In the genomic region with DNA sequence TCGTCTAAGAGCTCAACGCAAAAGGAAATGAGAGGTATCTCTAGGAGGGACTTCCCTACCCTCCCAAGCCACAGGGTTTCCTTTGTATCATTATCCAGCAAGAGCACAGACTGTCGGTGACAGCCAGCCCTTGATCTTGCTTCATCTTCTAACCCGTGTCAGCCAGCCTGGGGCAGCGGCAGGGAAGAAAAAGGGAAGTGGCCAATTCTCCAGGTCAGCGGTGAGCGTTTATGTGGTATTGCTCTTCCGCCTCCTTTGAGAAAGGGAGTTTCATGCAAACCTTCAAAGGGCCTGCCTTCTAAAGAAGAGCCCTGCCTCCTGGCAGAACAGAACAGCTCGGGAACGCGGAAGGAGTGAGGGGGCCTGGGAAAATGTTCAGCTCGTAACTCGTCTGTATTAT, we compare ENCODE assay signal across 8 cellular contexts. TPM values are rescaled to one million over a fixed set of nuclear protein-coding genes. Genes with fewer than 3 reads are reported as not detected.
A peak's percentile ranks its signal among the peaks of the same experiment; 100 is the strongest.
DNase-seq lines count a peak whose midpoint lies in the region; ATAC-seq and TF ChIP-seq lines count a peak whose summit lies in the region.

No MANE protein-coding gene starts in this region.

- no peak for TF ChIP-seq CTCF in natural killer cell (IDR thresholded peaks at IDR 0.05)

- no peak overlapping the region for H3K4me3 Mint-ChIP-seq in natural killer cell

- peak; percentile 70 for ATAC-seq in GM18519 (IDR thresholded peaks at IDR 0.05; ENCODE audit: low FRiP score, unreplicated experiment)
- peak; percentile 57 for ATAC-seq in HG02571 (IDR thresholded peaks at IDR 0.05; ENCODE audit: unreplicated experiment)
- ATAC-seq in natural killer cell, result peak in 2 of 3 donors; percentile 54 to 85

- H3K27me3 Mint-ChIP-seq in natural killer cell (ENCODE audit: low read depth in 2 of 2), result peaks cover 37 to 68% of the 10 kb centered on the region in 2 donors

- intact Hi-C loops in natural killer cell (cut with micrococcal nuclease), result no loop called here

- H3K9me3 Mint-ChIP-seq in natural killer cell, result no peaks in the 10 kb centered on the region

- peak; percentile 98 for DNase-seq in MV-4-11 (lab: John Stamatoyannopoulos, UW)
- DNase-seq in natural killer cell, result no peak
- DNase-seq in LoVo (ENCODE audit: low spot score), result no peak
- DNase-seq in kidney tubule cell (ENCODE audit: low spot score), result no peak
- no peak for DNase-seq in SHP77 treated with DMSO at 0.1 percent for 48 hours (lab: John Stamatoyannopoulos, UW)
- DNase-seq in activated T-cell treated with anti-CD3 and anti-CD28 coated beads, Interleukin-2, amount 50 U/mL, for 1 hour, result no peak

- no peak overlapping the region for H3K27ac Mint-ChIP-seq in natural killer cell

- H3K4me1 Mint-ChIP-seq in natural killer cell, result peaks cover 29 to 33% of the 10 kb centered on the region in 2 donors

- no peaks in the 10 kb centered on the region for H3K36me3 Mint-ChIP-seq in natural killer cell

RNA-seq across cellular contexts. Expression of a gene that starts 41.9 kb away (rescaled TPM):
- total RNA-seq in natural killer cell, result under 1 TPM; 0.16 to 0.33 (median 0.33) TPM
